ENCODE assay signal across 1 cellular context in the genomic region with DNA sequence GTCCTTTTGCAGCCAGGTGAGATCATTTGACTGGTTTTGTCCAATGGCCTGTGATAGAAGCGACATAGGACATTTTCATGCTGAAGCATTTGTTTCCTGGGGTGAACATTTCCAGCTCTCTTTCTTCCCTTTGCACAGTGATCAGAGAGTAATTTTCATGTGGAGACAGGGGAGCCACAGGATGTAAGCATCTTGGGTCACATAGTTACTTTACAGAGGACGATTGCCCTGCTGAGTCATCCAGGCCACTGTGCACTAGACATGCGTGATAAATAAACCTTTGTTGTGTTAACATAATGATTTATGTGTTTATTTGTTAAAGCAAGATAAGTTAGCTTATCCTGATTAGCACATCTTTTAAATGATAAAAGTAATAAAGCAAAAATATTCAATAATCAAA.
TF ChIP-seq lines count a peak whose summit lies in the region.

No MANE protein-coding gene starts in this region.

TF ChIP-seq in GM23338, 12 proteins besides CTCF, POLR2A, EP300 and RAD21 (continued from another document):
- TF ChIP-seq, protein P1, sequence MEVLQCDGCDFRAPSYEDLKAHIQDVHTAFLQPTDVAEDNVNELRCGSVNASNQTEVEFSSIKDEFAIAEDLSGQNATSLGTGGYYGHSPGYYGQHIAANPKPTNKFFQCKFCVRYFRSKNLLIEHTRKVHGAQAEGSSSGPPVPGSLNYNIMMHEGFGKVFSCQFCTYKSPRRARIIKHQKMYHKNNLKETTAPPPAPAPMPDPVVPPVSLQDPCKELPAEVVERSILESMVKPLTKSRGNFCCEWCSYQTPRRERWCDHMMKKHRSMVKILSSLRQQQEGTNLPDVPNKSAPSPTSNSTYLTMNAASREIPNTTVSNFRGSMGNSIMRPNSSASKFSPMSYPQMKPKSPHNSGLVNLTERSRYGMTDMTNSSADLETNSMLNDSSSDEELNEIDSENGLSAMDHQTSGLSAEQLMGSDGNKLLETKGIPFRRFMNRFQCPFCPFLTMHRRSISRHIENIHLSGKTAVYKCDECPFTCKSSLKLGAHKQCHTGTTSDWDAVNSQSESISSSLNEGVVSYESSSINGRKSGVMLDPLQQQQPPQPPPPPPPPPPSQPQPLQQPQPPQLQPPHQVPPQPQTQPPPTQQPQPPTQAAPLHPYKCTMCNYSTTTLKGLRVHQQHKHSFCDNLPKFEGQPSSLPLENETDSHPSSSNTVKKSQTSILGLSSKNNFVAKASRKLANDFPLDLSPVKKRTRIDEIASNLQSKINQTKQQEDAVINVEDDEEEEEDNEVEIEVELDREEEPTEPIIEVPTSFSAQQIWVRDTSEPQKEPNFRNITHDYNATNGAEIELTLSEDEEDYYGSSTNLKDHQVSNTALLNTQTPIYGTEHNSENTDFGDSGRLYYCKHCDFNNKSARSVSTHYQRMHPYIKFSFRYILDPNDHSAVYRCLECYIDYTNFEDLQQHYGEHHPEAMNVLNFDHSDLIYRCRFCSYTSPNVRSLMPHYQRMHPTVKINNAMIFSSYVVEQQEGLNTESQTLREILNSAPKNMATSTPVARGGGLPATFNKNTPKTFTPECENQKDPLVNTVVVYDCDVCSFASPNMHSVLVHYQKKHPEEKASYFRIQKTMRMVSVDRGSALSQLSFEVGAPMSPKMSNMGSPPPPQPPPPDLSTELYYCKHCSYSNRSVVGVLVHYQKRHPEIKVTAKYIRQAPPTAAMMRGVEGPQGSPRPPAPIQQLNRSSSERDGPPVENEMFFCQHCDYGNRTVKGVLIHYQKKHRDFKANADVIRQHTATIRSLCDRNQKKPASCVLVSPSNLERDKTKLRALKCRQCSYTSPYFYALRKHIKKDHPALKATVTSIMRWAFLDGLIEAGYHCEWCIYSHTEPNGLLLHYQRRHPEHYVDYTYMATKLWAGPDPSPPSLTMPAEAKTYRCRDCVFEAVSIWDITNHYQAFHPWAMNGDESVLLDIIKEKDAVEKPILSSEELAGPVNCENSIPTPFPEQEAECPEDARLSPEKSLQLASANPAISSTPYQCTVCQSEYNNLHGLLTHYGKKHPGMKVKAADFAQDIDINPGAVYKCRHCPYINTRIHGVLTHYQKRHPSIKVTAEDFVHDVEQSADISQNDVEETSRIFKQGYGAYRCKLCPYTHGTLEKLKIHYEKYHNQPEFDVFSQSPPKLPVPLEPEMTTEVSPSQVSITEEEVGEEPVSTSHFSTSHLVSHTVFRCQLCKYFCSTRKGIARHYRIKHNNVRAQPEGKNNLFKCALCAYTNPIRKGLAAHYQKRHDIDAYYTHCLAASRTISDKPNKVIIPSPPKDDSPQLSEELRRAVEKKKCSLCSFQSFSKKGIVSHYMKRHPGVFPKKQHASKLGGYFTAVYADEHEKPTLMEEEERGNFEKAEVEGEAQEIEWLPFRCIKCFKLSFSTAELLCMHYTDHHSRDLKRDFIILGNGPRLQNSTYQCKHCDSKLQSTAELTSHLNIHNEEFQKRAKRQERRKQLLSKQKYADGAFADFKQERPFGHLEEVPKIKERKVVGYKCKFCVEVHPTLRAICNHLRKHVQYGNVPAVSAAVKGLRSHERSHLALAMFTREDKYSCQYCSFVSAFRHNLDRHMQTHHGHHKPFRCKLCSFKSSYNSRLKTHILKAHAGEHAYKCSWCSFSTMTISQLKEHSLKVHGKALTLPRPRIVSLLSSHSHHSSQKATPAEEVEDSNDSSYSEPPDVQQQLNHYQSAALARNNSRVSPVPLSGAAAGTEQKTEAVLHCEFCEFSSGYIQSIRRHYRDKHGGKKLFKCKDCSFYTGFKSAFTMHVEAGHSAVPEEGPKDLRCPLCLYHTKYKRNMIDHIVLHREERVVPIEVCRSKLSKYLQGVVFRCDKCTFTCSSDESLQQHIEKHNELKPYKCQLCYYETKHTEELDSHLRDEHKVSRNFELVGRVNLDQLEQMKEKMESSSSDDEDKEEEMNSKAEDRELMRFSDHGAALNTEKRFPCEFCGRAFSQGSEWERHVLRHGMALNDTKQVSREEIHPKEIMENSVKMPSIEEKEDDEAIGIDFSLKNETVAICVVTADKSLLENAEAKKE (CRISPR knock-in tag; IDR thresholded peaks at IDR 0.05), result no peak
- TF ChIP-seq ZNF114 (CRISPR knock-in tag; IDR thresholded peaks at IDR 0.05) (no peak), ZNF331 (CRISPR knock-in tag; IDR thresholded peaks at IDR 0.05; ENCODE audit: low read depth) (no peak), EZH2phosphoT487 (IDR thresholded peaks at IDR 0.05; ENCODE audit: unreplicated experiment) (no peak), EZH2 (IDR thresholded peaks at IDR 0.05; ENCODE audit: low read depth, unreplicated experiment) (no peak), CREB1 (CRISPR knock-in tag; IDR thresholded peaks at IDR 0.05; ENCODE audit: low read depth) (no peak), JUNB (IDR thresholded peaks at IDR 0.05; ENCODE audit: unreplicated experiment) (no peak), STAT1 (IDR thresholded peaks at IDR 0.05; ENCODE audit: unreplicated experiment) (no peak)
- TF ChIP-seq, protein P2, sequence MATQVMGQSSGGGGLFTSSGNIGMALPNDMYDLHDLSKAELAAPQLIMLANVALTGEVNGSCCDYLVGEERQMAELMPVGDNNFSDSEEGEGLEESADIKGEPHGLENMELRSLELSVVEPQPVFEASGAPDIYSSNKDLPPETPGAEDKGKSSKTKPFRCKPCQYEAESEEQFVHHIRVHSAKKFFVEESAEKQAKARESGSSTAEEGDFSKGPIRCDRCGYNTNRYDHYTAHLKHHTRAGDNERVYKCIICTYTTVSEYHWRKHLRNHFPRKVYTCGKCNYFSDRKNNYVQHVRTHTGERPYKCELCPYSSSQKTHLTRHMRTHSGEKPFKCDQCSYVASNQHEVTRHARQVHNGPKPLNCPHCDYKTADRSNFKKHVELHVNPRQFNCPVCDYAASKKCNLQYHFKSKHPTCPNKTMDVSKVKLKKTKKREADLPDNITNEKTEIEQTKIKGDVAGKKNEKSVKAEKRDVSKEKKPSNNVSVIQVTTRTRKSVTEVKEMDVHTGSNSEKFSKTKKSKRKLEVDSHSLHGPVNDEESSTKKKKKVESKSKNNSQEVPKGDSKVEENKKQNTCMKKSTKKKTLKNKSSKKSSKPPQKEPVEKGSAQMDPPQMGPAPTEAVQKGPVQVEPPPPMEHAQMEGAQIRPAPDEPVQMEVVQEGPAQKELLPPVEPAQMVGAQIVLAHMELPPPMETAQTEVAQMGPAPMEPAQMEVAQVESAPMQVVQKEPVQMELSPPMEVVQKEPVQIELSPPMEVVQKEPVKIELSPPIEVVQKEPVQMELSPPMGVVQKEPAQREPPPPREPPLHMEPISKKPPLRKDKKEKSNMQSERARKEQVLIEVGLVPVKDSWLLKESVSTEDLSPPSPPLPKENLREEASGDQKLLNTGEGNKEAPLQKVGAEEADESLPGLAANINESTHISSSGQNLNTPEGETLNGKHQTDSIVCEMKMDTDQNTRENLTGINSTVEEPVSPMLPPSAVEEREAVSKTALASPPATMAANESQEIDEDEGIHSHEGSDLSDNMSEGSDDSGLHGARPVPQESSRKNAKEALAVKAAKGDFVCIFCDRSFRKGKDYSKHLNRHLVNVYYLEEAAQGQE (IDR thresholded peaks at IDR 0.05; ENCODE audit: unreplicated experiment), result no peak
- TF ChIP-seq, protein P3, sequence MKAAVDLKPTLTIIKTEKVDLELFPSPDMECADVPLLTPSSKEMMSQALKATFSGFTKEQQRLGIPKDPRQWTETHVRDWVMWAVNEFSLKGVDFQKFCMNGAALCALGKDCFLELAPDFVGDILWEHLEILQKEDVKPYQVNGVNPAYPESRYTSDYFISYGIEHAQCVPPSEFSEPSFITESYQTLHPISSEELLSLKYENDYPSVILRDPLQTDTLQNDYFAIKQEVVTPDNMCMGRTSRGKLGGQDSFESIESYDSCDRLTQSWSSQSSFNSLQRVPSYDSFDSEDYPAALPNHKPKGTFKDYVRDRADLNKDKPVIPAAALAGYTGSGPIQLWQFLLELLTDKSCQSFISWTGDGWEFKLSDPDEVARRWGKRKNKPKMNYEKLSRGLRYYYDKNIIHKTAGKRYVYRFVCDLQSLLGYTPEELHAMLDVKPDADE (IDR thresholded peaks at IDR 0.05), result no peak
TF ChIP-seq in GM23338: peak in this region for 0.
